ENCODE assay signal across 11 cellular contexts in the genomic region with DNA sequence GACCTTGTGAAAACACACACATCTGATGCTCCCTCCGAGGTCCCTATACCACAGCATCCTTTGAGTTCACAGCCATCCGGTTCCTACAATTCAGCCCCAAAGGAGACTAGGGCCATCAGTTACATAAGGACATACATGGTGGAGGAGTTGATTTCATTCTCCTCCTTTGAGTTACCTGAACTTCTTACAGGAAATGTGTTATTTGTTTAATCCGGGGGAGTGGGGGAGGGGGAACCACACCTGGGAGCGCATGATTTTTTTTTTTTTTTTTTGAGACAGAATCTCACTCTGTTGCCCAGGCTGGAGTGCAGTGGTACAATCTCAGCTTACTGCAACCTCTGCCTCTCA. TPM values are rescaled to one million over a fixed set of nuclear protein-coding genes. Genes with fewer than 3 reads are reported as not detected.
A peak's percentile ranks its signal among the peaks of the same experiment; 100 is the strongest.
DNase-seq lines count a peak whose midpoint lies in the region; ATAC-seq lines count a peak whose summit lies in the region.
"Had no signal": no experiment of that assay in that cellular context is flagged by ENCODE, and none has a peak within 500 bp of the region (broad histone marks: within the 10 kb centered on the region; RNA-seq: fewer than 3 reads in every experiment).

No MANE protein-coding gene starts in this region.

- peaks cover 61% of the 10 kb centered on the region for H3K4me1 ChIP-seq in thymus (ENCODE audit: control insufficient read depth, insufficient read depth, low read length)
- H3K4me1 ChIP-seq: esophagus muscularis mucosa, parathyroid adenoma had no signal

- ATAC-seq in HG02981 (IDR thresholded peaks at IDR 0.05; ENCODE audit: unreplicated experiment) (peak; percentile 10), GM21526 (IDR thresholded peaks at IDR 0.05; ENCODE audit: low FRiP score, unreplicated experiment) (no peak)

- CTCF ChIA-PET in activated naive CD4-positive, alpha-beta T cell treated with anti-CD3 and anti-CD28 coated beads, Interleukin-2, amount 10 ng/mL, durations not matched to agents 7 days and 5 days (lab: Charles Lee) = interaction anchor here (0.7 to 1.5 kb wide), 4 partner anchors 18 to 81 kb away, joined by 3 to 4 read pairs (median 4); no protein-coding TSS in a partner anchor

- no peaks in the 10 kb centered on the region for H3K27me3 Mint-ChIP-seq in activated naive CD4-positive, alpha-beta T cell treated with anti-CD3 and anti-CD28 coated beads, Interleukin-2, amount 10 ng/mL, durations not matched to agents 7 days and 5 days
- no peaks in the 10 kb centered on the region for H3K27me3 Mint-ChIP-seq in activated T-helper 2 cell treated with anti-CD3 and anti-CD28 coated beads, Interferon-gamma antibody, Interleukin-2, Interleukin-4, amounts not matched to agents 10 μg/mL and 5 μg/mL and 100 μg/mL, durations not matched to agents 14 hours and 24 hours and 36 hours (ENCODE audit: low read depth)

- peak overlapping the region; percentile 80 for H3K27ac ChIP-seq in thymus (ENCODE audit: low read depth)
- H3K27ac ChIP-seq: esophagus muscularis mucosa, parathyroid adenoma had no signal

- H3K36me3 ChIP-seq in thymus (ENCODE audit: control insufficient read depth, insufficient read depth) = peaks cover 13% of the 10 kb centered on the region
- H3K36me3 ChIP-seq: esophagus muscularis mucosa had no signal

- H3K9me3 ChIP-seq in thymus (ENCODE audit: control insufficient read depth) = no peaks in the 10 kb centered on the region
- H3K9me3 ChIP-seq: esophagus muscularis mucosa had no signal

- H3K27ac Mint-ChIP-seq in activated naive CD4-positive, alpha-beta T cell treated with anti-CD3 and anti-CD28 coated beads, Interleukin-2, amount 10 ng/mL, durations not matched to agents 7 days and 5 days = peak overlapping the region; percentile 83
- peak overlapping the region; percentile 99 for H3K27ac Mint-ChIP-seq in activated T-helper 2 cell treated with anti-CD3 and anti-CD28 coated beads, Interferon-gamma antibody, Interleukin-2, Interleukin-4, amounts not matched to agents 10 μg/mL and 5 μg/mL and 100 μg/mL, durations not matched to agents 14 hours and 24 hours and 36 hours

- no peak for DNase-seq in activated naive CD4-positive, alpha-beta T cell treated with anti-CD3 and anti-CD28 coated beads, Interleukin-2, amount 10 ng/mL, durations not matched to agents 7 days and 5 days
- DNase-seq in activated naive CD4-positive, alpha-beta T cell (lab: John Stamatoyannopoulos, UW) = no peak
- no peak for DNase-seq in activated T-helper 2 cell treated with anti-CD3 and anti-CD28 coated beads, Interferon-gamma antibody, Interleukin-2, Interleukin-4, amounts not matched to agents 10 μg/mL and 5 μg/mL and 100 μg/mL, durations not matched to agents 14 hours and 24 hours and 36 hours (ENCODE audit: low spot score)
- DNase-seq in HT-29 (ENCODE audit: low spot score) (no peak), NCI-H510A (lab: John Stamatoyannopoulos, UW) (no peak)
- DNase-seq: MV-4-11 had no signal

- no peaks in the 10 kb centered on the region for H3K9me3 Mint-ChIP-seq in activated naive CD4-positive, alpha-beta T cell treated with anti-CD3 and anti-CD28 coated beads, Interleukin-2, amount 10 ng/mL, durations not matched to agents 7 days and 5 days
- H3K9me3 Mint-ChIP-seq in activated T-helper 2 cell treated with anti-CD3 and anti-CD28 coated beads, Interferon-gamma antibody, Interleukin-2, Interleukin-4, amounts not matched to agents 10 μg/mL and 5 μg/mL and 100 μg/mL, durations not matched to agents 14 hours and 24 hours and 36 hours = no peaks in the 10 kb centered on the region

- peaks cover 98% of the 10 kb centered on the region for H3K4me1 Mint-ChIP-seq in activated naive CD4-positive, alpha-beta T cell treated with anti-CD3 and anti-CD28 coated beads, Interleukin-2, amount 10 ng/mL, durations not matched to agents 7 days and 5 days
- peaks cover 93% of the 10 kb centered on the region for H3K4me1 Mint-ChIP-seq in activated T-helper 2 cell treated with anti-CD3 and anti-CD28 coated beads, Interferon-gamma antibody, Interleukin-2, Interleukin-4, amounts not matched to agents 10 μg/mL and 5 μg/mL and 100 μg/mL, durations not matched to agents 14 hours and 24 hours and 36 hours (ENCODE audit: low read depth)

- H3K36me3 Mint-ChIP-seq in activated naive CD4-positive, alpha-beta T cell treated with anti-CD3 and anti-CD28 coated beads, Interleukin-2, amount 10 ng/mL, durations not matched to agents 7 days and 5 days = peaks cover 79% of the 10 kb centered on the region
- H3K36me3 Mint-ChIP-seq in activated T-helper 2 cell treated with anti-CD3 and anti-CD28 coated beads, Interferon-gamma antibody, Interleukin-2, Interleukin-4, amounts not matched to agents 10 μg/mL and 5 μg/mL and 100 μg/mL, durations not matched to agents 14 hours and 24 hours and 36 hours (ENCODE audit: low read depth) = peaks cover 88% of the 10 kb centered on the region

- H3K27me3 ChIP-seq in thymus (ENCODE audit: control insufficient read depth, insufficient read depth) = no peaks in the 10 kb centered on the region
- H3K27me3 ChIP-seq: esophagus muscularis mucosa had no signal

- H3K4me3 Mint-ChIP-seq in activated naive CD4-positive, alpha-beta T cell treated with anti-CD3 and anti-CD28 coated beads, Interleukin-2, amount 10 ng/mL, durations not matched to agents 7 days and 5 days = peak overlapping the region; percentile 16
- peak overlapping the region; percentile 30 for H3K4me3 Mint-ChIP-seq in activated T-helper 2 cell treated with anti-CD3 and anti-CD28 coated beads, Interferon-gamma antibody, Interleukin-2, Interleukin-4, amounts not matched to agents 10 μg/mL and 5 μg/mL and 100 μg/mL, durations not matched to agents 14 hours and 24 hours and 36 hours (ENCODE audit: low read depth)

- H3K4me3 ChIP-seq in thymus (ENCODE audit: low read length) = no peak overlapping the region
- H3K4me3 ChIP-seq: esophagus muscularis mucosa had no signal

- intact Hi-C loops in activated T-helper 2 cell treated with anti-CD3 and anti-CD28 coated beads, Interferon-gamma antibody, Interleukin-2, Interleukin-4, amounts not matched to agents 10 μg/mL and 5 μg/mL and 100 μg/mL, durations not matched to agents 14 hours and 24 hours and 36 hours (cut with micrococcal nuclease) = loop anchor here (1.0 to 10.0 kb wide), 5 partner anchors 10 to 278 kb away; partner anchors contain the start of gene SECISBP2

- 65% methylated on average over 4 of the region's 4 CpGs for WGBS in thymus

RNA-seq across cellular contexts. Expression of gene SEMA4D, which starts 30.7 kb away (rescaled TPM):
- 317 and 330 TPM in 2 replicates for total RNA-seq in activated T-helper 2 cell treated with anti-CD3 and anti-CD28 coated beads, Interferon-gamma antibody, Interleukin-2, Interleukin-4, amounts not matched to agents 10 μg/mL and 5 μg/mL and 100 μg/mL, durations not matched to agents 14 hours and 24 hours and 36 hours
- 62.1 TPM for polyA plus RNA-seq in thymus
- 13.2 and 18.5 TPM in 2 replicates for total RNA-seq in HT-29 (2014; rRNA removed; shearing (Covaris generic))

Comparison
In these comparisons a context has a peak if more than half of its experiments do, and no peak if none do; other contexts are left out.
1. RNA of gene SEMA4D, which starts 30.7 kb away (total RNA-seq): 317 to 330 TPM in activated T-helper 2 cell treated with anti-CD3 and anti-CD28 coated beads, Interferon-gamma antibody, Interleukin-2, Interleukin-4, amounts not matched to agents 10 μg/mL and 5 μg/mL and 100 μg/mL, durations not matched to agents 14 hours and 24 hours and 36 hours; 13.2 to 18.5 TPM in HT-29; every median in the first group is over 10 times any median in the second.